In the genomic region with DNA sequence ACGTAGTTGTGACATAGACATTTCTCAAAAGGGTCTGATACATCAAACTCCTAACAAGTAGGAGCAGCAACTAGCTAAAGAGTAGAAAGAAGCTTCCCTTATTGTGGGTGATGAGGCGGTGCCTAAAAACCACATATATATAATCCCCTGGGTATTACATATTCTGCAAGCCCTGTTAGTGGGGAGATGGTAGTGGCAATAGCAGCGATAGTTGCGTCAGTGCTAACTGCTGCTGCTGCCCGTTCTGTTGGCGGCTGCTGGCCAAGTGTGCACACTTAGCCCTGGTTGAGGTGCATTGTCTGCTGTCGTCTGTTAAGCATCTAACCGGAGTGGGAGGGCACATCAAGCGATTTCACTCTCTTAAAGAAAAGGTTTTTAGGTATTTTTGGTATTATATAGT, we compare ENCODE assay signal across 1 cellular context.
A peak's percentile ranks its signal among the peaks of the same experiment; 100 is the strongest.
TF ChIP-seq lines count a peak whose summit lies in the region.

No MANE protein-coding gene starts in this region.

TF ChIP-seq in GM12878, 131 proteins besides CTCF, POLR2A, EP300 and RAD21:
- TF ChIP-seq WRNIP1 (IDR thresholded peaks at IDR 0.05; ENCODE audit: borderline replicate concordance, low read depth, low read length) (no peak), RUNX3 (IDR thresholded peaks at IDR 0.05; ENCODE audit: low read length) (peak; percentile 34; the same call in 1 of the 2 replicates), MEF2B (IDR thresholded peaks at IDR 0.05; ENCODE audit: partially characterized antibody, poor library complexity, severe bottlenecking) (peak; percentile 71)
